In genomic region chr21:33586927-33587326, GRCh38 we compare ENCODE assay signal across 11 cellular contexts. TPM values are rescaled to one million over a fixed set of nuclear protein-coding genes. Genes with fewer than 3 reads are reported as not detected.
DNase-seq lines count a peak whose midpoint lies in the region; ATAC-seq, FAIRE-seq and TF ChIP-seq lines count a peak whose summit lies in the region.
"Had no signal": no experiment of that assay in that cellular context is flagged by ENCODE, and none has a peak within 500 bp of the region (broad histone marks: within the 10 kb centered on the region; RNA-seq: fewer than 3 reads in every experiment).

No MANE protein-coding gene starts in this region.

- H3K9me3 ChIP-seq in HUES6 (ENCODE audit: control insufficient read depth, insufficient read depth, low read depth, low read length) = no peaks in the 10 kb centered on the region
- H3K9me3 ChIP-seq: transverse colon had no signal

- FAIRE-seq in H54 (lab: Jason Lieb, UNC) = no peak

- H3K9ac ChIP-seq in HUES6 (ENCODE audit: low read length) = no peak overlapping the region

- no peak overlapping the region for H3K27ac Mint-ChIP-seq in Calu3 (ENCODE audit: unreplicated experiment)
- no peak overlapping the region for H3K27ac Mint-ChIP-seq in activated naive CD8-positive, alpha-beta T cell treated with anti-CD3 and anti-CD28 coated beads for 36 hours
- H3K27ac Mint-ChIP-seq in natural killer cell treated with Interleukin-12 subunit alpha and Interleukin-12 subunit beta and Interleukin-15 and Interleukin-18, amount 100 ng/mL, for 72 hours = peak overlapping the region in 1 of 2 donors; percentile 75

- peaks cover 32% of the 10 kb centered on the region for H3K36me3 ChIP-seq in HUES6 (ENCODE audit: control insufficient read depth, insufficient read depth, low read length)
- H3K36me3 ChIP-seq: transverse colon had no signal

- peaks cover 17% of the 10 kb centered on the region for H3K36me3 Mint-ChIP-seq in Calu3 (ENCODE audit: insufficient read depth, unreplicated experiment)
- peaks cover 23% of the 10 kb centered on the region for H3K36me3 Mint-ChIP-seq in activated naive CD8-positive, alpha-beta T cell treated with anti-CD3 and anti-CD28 coated beads for 36 hours
- H3K36me3 Mint-ChIP-seq in natural killer cell treated with Interleukin-12 subunit alpha and Interleukin-12 subunit beta and Interleukin-15 and Interleukin-18, amount 100 ng/mL, for 72 hours = peaks cover 3% of the 10 kb centered on the region

- H3K4me1 ChIP-seq in HUES6 (ENCODE audit: control insufficient read depth, insufficient read depth, low read length) = peaks cover 9% of the 10 kb centered on the region; the same call in 1 of the 2 replicates

- intact Hi-C loops in Calu3 (cut with micrococcal nuclease; ENCODE audit: unreplicated experiment) = no loop called here

- BruUV-seq in Calu3 (replicated peaks; lab: Mats Ljungman, UMichigan) = no TSS peak

- no peak for ATAC-seq in natural killer cell treated with Interleukin-12 subunit alpha and Interleukin-12 subunit beta and Interleukin-15 and Interleukin-18, amount 100 ng/mL, for 72 hours
- ATAC-seq in GM21381 (IDR thresholded peaks at IDR 0.05; ENCODE audit: unreplicated experiment) = no peak

- H3K4me1 Mint-ChIP-seq in Calu3 (ENCODE audit: low read depth, unreplicated experiment) = no peaks in the 10 kb centered on the region
- peaks cover 16% of the 10 kb centered on the region for H3K4me1 Mint-ChIP-seq in activated naive CD8-positive, alpha-beta T cell treated with anti-CD3 and anti-CD28 coated beads for 36 hours
- H3K4me1 Mint-ChIP-seq in natural killer cell treated with Interleukin-12 subunit alpha and Interleukin-12 subunit beta and Interleukin-15 and Interleukin-18, amount 100 ng/mL, for 72 hours (ENCODE audit: low read depth in 2 of 2) = peaks cover 11 to 13% of the 10 kb centered on the region in 2 donors

- no peaks in the 10 kb centered on the region for H3K27me3 Mint-ChIP-seq in Calu3 (ENCODE audit: unreplicated experiment)
- no peaks in the 10 kb centered on the region for H3K27me3 Mint-ChIP-seq in activated naive CD8-positive, alpha-beta T cell treated with anti-CD3 and anti-CD28 coated beads for 36 hours
- no peaks in the 10 kb centered on the region for H3K27me3 Mint-ChIP-seq in natural killer cell treated with Interleukin-12 subunit alpha and Interleukin-12 subunit beta and Interleukin-15 and Interleukin-18, amount 100 ng/mL, for 72 hours

- H3K27ac ChIP-seq in HUES6 (ENCODE audit: low read depth, low read length) = no peak overlapping the region
- H3K27ac ChIP-seq: transverse colon had no signal

- peak overlapping the region; percentile 85 for H3K4me3 Mint-ChIP-seq in Calu3 (ENCODE audit: low read depth, unreplicated experiment)
- peak overlapping the region; percentile 60 for H3K4me3 Mint-ChIP-seq in activated naive CD8-positive, alpha-beta T cell treated with anti-CD3 and anti-CD28 coated beads for 36 hours
- H3K4me3 Mint-ChIP-seq in natural killer cell treated with Interleukin-12 subunit alpha and Interleukin-12 subunit beta and Interleukin-15 and Interleukin-18, amount 100 ng/mL, for 72 hours = peak overlapping the region; percentile 85

- no peak for TF ChIP-seq POLR2A in H54 (IDR thresholded peaks at IDR 0.05; ENCODE audit: low read depth, low read length)

- H3K27me3 ChIP-seq in HUES6 (ENCODE audit: control insufficient read depth, insufficient read depth, low read length) = no peaks in the 10 kb centered on the region
- H3K27me3 ChIP-seq: transverse colon had no signal

- H3K9me3 Mint-ChIP-seq in Calu3 (ENCODE audit: low read depth, unreplicated experiment) = no peaks in the 10 kb centered on the region
- H3K9me3 Mint-ChIP-seq in activated naive CD8-positive, alpha-beta T cell treated with anti-CD3 and anti-CD28 coated beads for 36 hours = no peaks in the 10 kb centered on the region
- no peaks in the 10 kb centered on the region for H3K9me3 Mint-ChIP-seq in natural killer cell treated with Interleukin-12 subunit alpha and Interleukin-12 subunit beta and Interleukin-15 and Interleukin-18, amount 100 ng/mL, for 72 hours

- CTCF ChIA-PET in Calu3 (lab: Charles Lee) = no interaction called here

- DNase-seq in Calu3 (no peak), DMS79 treated with DMSO at 0.1 percent for 48 hours (lab: John Stamatoyannopoulos, UW) (no peak), NCI-H1694 (lab: John Stamatoyannopoulos, UW) (no peak), H54 (ENCODE audit: insufficient read length, low spot score) (no peak)
- DNase-seq in activated naive CD8-positive, alpha-beta T cell treated with anti-CD3 and anti-CD28 coated beads for 36 hours = no peak
- no peak for DNase-seq in natural killer cell treated with Interleukin-12 subunit alpha and Interleukin-12 subunit beta and Interleukin-15 and Interleukin-18, amount 100 ng/mL, for 72 hours (ENCODE audit: low spot score)
- DNase-seq: NCI-H774; stimulated activated CD4-positive, alpha-beta T cell treated with anti-CD3 and anti-CD28 coated beads, Interleukin-4, amount 100 ng/mL, for 24 hours; transverse colon had no signal

- peak overlapping the region; percentile 71 for H3K4me3 ChIP-seq in HUES6 (ENCODE audit: low read depth, low read length)

- TF ChIP-seq CTCF in Calu3 (IDR thresholded peaks at IDR 0.05; ENCODE audit: unreplicated experiment) = no peak

RNA-seq across cellular contexts. Expression of gene DONSON, which starts 1.6 kb away (rescaled TPM):
- total RNA-seq in Calu3 (2022) = 13.8 and 18.2 TPM in 2 replicates
- 10 to 100 TPM; 38.7 to 41.9 TPM for total RNA-seq in activated naive CD8-positive, alpha-beta T cell treated with anti-CD3 and anti-CD28 coated beads for 36 hours
- total RNA-seq in natural killer cell treated with Interleukin-12 subunit alpha and Interleukin-12 subunit beta and Interleukin-15 and Interleukin-18, amount 100 ng/mL, for 72 hours = 10 to 100 TPM; 20.3 to 38.7 TPM

RNA-seq across cellular contexts. Expression of gene SON, which starts 44.1 kb away (rescaled TPM):
- 188 and 191 TPM in 2 replicates for total RNA-seq in Calu3 (2022)
- total RNA-seq in activated naive CD8-positive, alpha-beta T cell treated with anti-CD3 and anti-CD28 coated beads for 36 hours = 100 to 1,000 TPM; 283 to 328 TPM
- total RNA-seq in natural killer cell treated with Interleukin-12 subunit alpha and Interleukin-12 subunit beta and Interleukin-15 and Interleukin-18, amount 100 ng/mL, for 72 hours = 100 to 1,000 TPM; 307 to 362 TPM

RNA-seq across cellular contexts. Expression of gene GART, which starts 45.0 kb away (rescaled TPM):
- total RNA-seq in Calu3 (2022) = 102 TPM in 2 replicates
- 100 to 1,000 TPM; 259 to 265 TPM for total RNA-seq in activated naive CD8-positive, alpha-beta T cell treated with anti-CD3 and anti-CD28 coated beads for 36 hours
- 100 to 1,000 TPM; 127 to 163 TPM for total RNA-seq in natural killer cell treated with Interleukin-12 subunit alpha and Interleukin-12 subunit beta and Interleukin-15 and Interleukin-18, amount 100 ng/mL, for 72 hours

RNA-seq across cellular contexts. Expression of gene CRYZL1, which starts 54.6 kb away (rescaled TPM):
- 16.2 and 22.1 TPM in 2 replicates for total RNA-seq in Calu3 (2022)
- total RNA-seq in activated naive CD8-positive, alpha-beta T cell treated with anti-CD3 and anti-CD28 coated beads for 36 hours = 10 to 100 TPM; 22.7 to 29.6 TPM
- 10 to 100 TPM; 28.0 to 31.7 TPM for total RNA-seq in natural killer cell treated with Interleukin-12 subunit alpha and Interleukin-12 subunit beta and Interleukin-15 and Interleukin-18, amount 100 ng/mL, for 72 hours

RNA-seq across cellular contexts. Expression of gene ITSN1, which starts 55.4 kb away (rescaled TPM):
- 27.8 and 30.6 TPM in 2 replicates for total RNA-seq in Calu3 (2022)
- total RNA-seq in activated naive CD8-positive, alpha-beta T cell treated with anti-CD3 and anti-CD28 coated beads for 36 hours = 1 to 10 TPM; 3.6 to 6.6 TPM
- total RNA-seq in natural killer cell treated with Interleukin-12 subunit alpha and Interleukin-12 subunit beta and Interleukin-15 and Interleukin-18, amount 100 ng/mL, for 72 hours = 1 to 10 TPM; 4.0 to 8.1 TPM
